ENCODE assay signal across 15 cellular contexts in genomic region chr18:59664329-59664728, GRCh38. TPM values are rescaled to one million over a fixed set of nuclear protein-coding genes. Genes with fewer than 3 reads are reported as not detected.
DNase-seq lines count a peak whose midpoint lies in the region; ATAC-seq and TF ChIP-seq lines count a peak whose summit lies in the region.
"Had no signal": no experiment of that assay in that cellular context is flagged by ENCODE, and none has a peak within 500 bp of the region (broad histone marks: within the 10 kb centered on the region; RNA-seq: fewer than 3 reads in every experiment).

No MANE protein-coding gene starts in this region.

- H3K36me3 ChIP-seq in osteoblast (ENCODE audit: insufficient read depth, low read length) (no peaks in the 10 kb centered on the region), right atrium auricular region (no peaks in the 10 kb centered on the region)

- DNase-seq in HFF-Myc (ENCODE audit: extremely low read depth, low read depth): no peak
- peak; percentile 71 for DNase-seq in fibroblast of villous mesenchyme (ENCODE audit: low read depth)
- no peak for DNase-seq in osteoblast (ENCODE audit: insufficient read length, low spot score, missing footprints)
- DNase-seq in right atrium auricular region (ENCODE audit: low spot score): no peak
- no peak for DNase-seq in epidermal melanocyte (ENCODE audit: insufficient read length, low spot score)
- no peak for DNase-seq in GDM1 (lab: John Stamatoyannopoulos, UW)
- DNase-seq: CD8-positive, alpha-beta T cell; COR-L47; DMS53; GOT3; H9 had no signal

- TF ChIP-seq CTCF in HFF-Myc (IDR thresholded peaks at IDR 0.05; ENCODE audit: low read depth, low read length, missing control alignments) (no peak), fibroblast of villous mesenchyme (IDR thresholded peaks at IDR 0.05; ENCODE audit: insufficient read depth, low read depth, low read length) (no peak), osteoblast (IDR thresholded peaks at IDR 0.05; ENCODE audit: extremely low read depth, low read depth, low read length) (no peak), right atrium auricular region (IDR thresholded peaks at IDR 0.05) (no peak)

- H3K27me3 ChIP-seq in osteoblast (ENCODE audit: insufficient read depth, low read length) (no peaks in the 10 kb centered on the region), right atrium auricular region (no peaks in the 10 kb centered on the region)

- H3K4me3 ChIP-seq in HFF-Myc (replicated peaks; ENCODE audit: low read depth, low read length) (peak overlapping the region; percentile 29; the same call in 1 of the 2 replicates), fibroblast of villous mesenchyme (ENCODE audit: low read depth, low read length) (no peak overlapping the region), osteoblast (ENCODE audit: insufficient read depth, low read length) (peak overlapping the region; percentile 74), right atrium auricular region (no peak overlapping the region)
- H3K4me3 ChIP-seq: A549, K562 had no signal

- ATAC-seq in GM18519 (IDR thresholded peaks at IDR 0.05; ENCODE audit: low FRiP score, unreplicated experiment): no peak
- ATAC-seq: A549; CD8-positive, alpha-beta T cell; K562 had no signal

- H3K27ac ChIP-seq in osteoblast (ENCODE audit: low read depth, low read length) (peak overlapping the region; percentile 95), right atrium auricular region (no peak overlapping the region)
- H3K27ac ChIP-seq: A549, HL-60 had no signal

- peak overlapping the region; percentile 94 for H3K4me2 ChIP-seq in osteoblast (ENCODE audit: insufficient read depth, low read length)
- H3K4me2 ChIP-seq: A549 had no signal

- H3K79me2 ChIP-seq in osteoblast (ENCODE audit: insufficient read depth, low read length): peaks cover 96% of the 10 kb centered on the region

- H2AFZ ChIP-seq in osteoblast (ENCODE audit: low read length): no peak overlapping the region

- H4K20me1 ChIP-seq in osteoblast (ENCODE audit: insufficient read depth, low read length): peaks cover 12% of the 10 kb centered on the region

- H3K4me1 ChIP-seq in osteoblast (ENCODE audit: insufficient read depth, low read length): peaks cover 61% of the 10 kb centered on the region
- no peaks in the 10 kb centered on the region for H3K4me1 ChIP-seq in right atrium auricular region

- no peaks in the 10 kb centered on the region for H3K9me3 ChIP-seq in osteoblast (ENCODE audit: low read depth, low read length)
- no peaks in the 10 kb centered on the region for H3K9me3 ChIP-seq in right atrium auricular region
- H3K9me3 ChIP-seq: A549 had no signal

RNA-seq across cellular contexts. Expression of gene CCBE1, which starts 32.9 kb away (rescaled TPM):
- 7.4 and 10.4 TPM in 2 replicates for total RNA-seq in fibroblast of villous mesenchyme
- 51.4 and 53.0 TPM in 2 replicates for total RNA-seq in osteoblast
- under 1 TPM; 0.44 to 0.94 TPM for total RNA-seq in right atrium auricular region
- total RNA-seq: CD8-positive, alpha-beta T cell had no signal

Comparison
In these comparisons a context has a peak if more than half of its experiments do, and no peak if none do; other contexts are left out.
1. H3K4me3 ChIP-seq: peak in HFF-Myc (single experiment) and osteoblast (single experiment); none in fibroblast of villous mesenchyme (single experiment) and right atrium auricular region (0 of 2).